In the genomic region with DNA sequence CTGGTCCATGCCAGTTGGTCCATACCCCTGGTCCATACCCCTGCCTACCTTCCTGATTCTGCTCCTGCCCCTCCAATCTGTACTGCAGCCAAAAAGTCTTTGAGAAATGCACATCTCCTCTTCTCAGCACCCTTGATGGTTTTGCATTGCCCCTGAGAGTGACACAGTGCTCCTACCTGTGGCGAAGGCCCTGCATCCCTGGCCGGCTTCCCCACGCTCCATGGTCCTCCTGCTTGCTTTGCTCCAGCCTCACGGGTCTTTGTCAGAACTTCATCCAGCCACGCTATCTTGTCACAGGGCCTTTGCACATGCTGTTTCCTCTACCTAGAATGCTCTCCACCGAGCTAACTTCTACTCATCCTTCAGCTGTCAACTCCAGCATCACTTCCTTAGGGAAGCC, we compare ENCODE assay signal across 7 cellular contexts. TPM values are rescaled to one million over a fixed set of nuclear protein-coding genes. Genes with fewer than 3 reads are reported as not detected.
"Had no signal": no experiment of that assay in that cellular context is flagged by ENCODE, and none has a peak within 500 bp of the region (broad histone marks: within the 10 kb centered on the region; RNA-seq: fewer than 3 reads in every experiment).

No MANE protein-coding gene starts in this region.

- H3K9ac ChIP-seq: GM23248 had no signal

- H3K36me3 ChIP-seq: HAP-1 had no signal

- FAIRE-seq: HTR-8/SVneo had no signal

- ATAC-seq: HCT116 had no signal

- DNase-seq: GM23248, GOT3, IMR-90 had no signal

- H3K27ac ChIP-seq: GM23248 had no signal

- H3K4me1 ChIP-seq: HAP-1 had no signal

- H2AFZ ChIP-seq: GM23248 had no signal

- H3K9me3 ChIP-seq: HAP-1 had no signal

- H3K4me3 ChIP-seq: GM23248, HAP-1 had no signal

RNA-seq across cellular contexts. Expression of a gene that starts 41.9 kb away (rescaled TPM):
- total RNA-seq: H4, IMR-90 had no signal
- polyA plus RNA-seq: IMR-90 had no signal
